ENCODE assay signal across 8 cellular contexts in the genomic region with DNA sequence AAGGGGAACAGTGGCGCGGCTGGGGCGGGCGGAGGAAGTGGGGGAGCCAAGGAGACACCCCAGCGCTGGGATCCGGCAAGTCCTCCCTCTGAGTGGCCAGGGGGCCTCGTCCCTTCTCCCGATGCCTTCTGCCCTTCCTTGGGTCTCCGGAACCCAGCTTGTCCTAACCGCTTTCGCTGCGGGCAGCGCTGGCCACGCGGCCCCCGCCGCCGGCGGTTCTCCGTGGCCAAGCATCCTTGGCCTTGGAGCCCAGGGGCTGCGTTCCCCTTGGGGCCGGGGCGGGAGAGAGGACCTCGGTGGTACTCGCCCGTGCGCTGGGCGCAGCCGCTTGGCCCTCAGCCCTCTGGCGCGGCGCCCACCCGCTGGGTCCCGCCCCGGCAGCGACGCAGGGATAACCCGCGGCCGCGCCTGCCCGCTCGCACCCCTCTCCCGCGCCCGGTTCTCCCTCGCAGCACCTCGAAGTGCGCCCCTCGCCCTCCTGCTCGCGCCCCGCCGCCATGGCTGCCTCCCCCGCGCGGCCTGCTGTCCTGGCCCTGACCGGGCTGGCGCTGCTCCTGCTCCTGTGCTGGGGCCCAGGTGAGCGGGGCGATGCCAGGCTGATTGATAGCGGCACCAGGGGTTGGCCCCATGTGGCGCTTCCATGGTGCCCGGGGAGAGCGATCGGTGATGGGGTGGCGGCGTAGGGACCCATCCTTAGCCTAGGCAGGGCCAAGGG.
DNase-seq lines count a peak whose midpoint lies in the region; ATAC-seq, FAIRE-seq and TF ChIP-seq lines count a peak whose summit lies in the region.

No MANE protein-coding gene starts in this region.

- peak overlapping the region; percentile 79 for H3K4me3 Mint-ChIP-seq in T-helper 17 cell

- no peaks in the 10 kb centered on the region for H3K36me3 ChIP-seq in keratinocyte (ENCODE audit: control insufficient read depth in 2 of 2, extremely low read depth in 1 of 2, insufficient read depth in 2 of 2, low read length in 2 of 2)

- H3K27ac Mint-ChIP-seq in T-helper 17 cell: peak overlapping the region; percentile 53

- H3K79me2 ChIP-seq in keratinocyte (ENCODE audit: control insufficient read depth, insufficient read depth, low read length): no peaks in the 10 kb centered on the region

- H3K4me3 ChIP-seq in keratinocyte (ENCODE audit: control insufficient read depth in 2 of 3, extremely low read depth in 1 of 3, insufficient read depth in 2 of 3, low read depth in 1 of 3, low read length in 3 of 3) (no peak overlapping the region), skin epidermis (peak overlapping the region; percentile 13 to 31 (median 24))

- H4K20me1 ChIP-seq in keratinocyte (ENCODE audit: control insufficient read depth, extremely low read depth, insufficient read depth, low read length): no peaks in the 10 kb centered on the region

- peak; percentile 66 for ATAC-seq in T-helper 17 cell
- ATAC-seq in GM19328 (IDR thresholded peaks at IDR 0.05; ENCODE audit: unreplicated experiment): no peak

- H3K4me2 ChIP-seq in keratinocyte (ENCODE audit: control insufficient read depth, extremely low read depth, insufficient read depth, low read depth, low read length): peak overlapping the region; percentile 8

- H3K27ac ChIP-seq in keratinocyte (ENCODE audit: control insufficient read depth, insufficient read depth, low read length) (no peak overlapping the region), skin epidermis (peak overlapping the region in 2 of 21 experiments; percentile 22 to 34)

- dilution Hi-C loops in keratinocyte (cut with MboI; ENCODE audit: extremely low pct_ligation_motif_present, low sequenced_read_pairs): no loop called here

- H3K36me3 Mint-ChIP-seq in T-helper 17 cell (ENCODE audit: low read depth): no peaks in the 10 kb centered on the region

- H3K9me1 ChIP-seq in keratinocyte (ENCODE audit: control insufficient read depth, extremely low read depth, insufficient read depth, low read length): no peaks in the 10 kb centered on the region

- H3K4me1 ChIP-seq in keratinocyte (ENCODE audit: control insufficient read depth, extremely low read depth, insufficient read depth, low read length): no peaks in the 10 kb centered on the region

- H3K27me3 Mint-ChIP-seq in T-helper 17 cell: peaks cover 15% of the 10 kb centered on the region

- no peak for TF ChIP-seq CTCF in keratinocyte (optimal IDR thresholded peaks at IDR 0.05 in 1 of 3, IDR thresholded peaks at IDR 0.05 in 1 of 3, conservative IDR thresholded peaks at IDR 0.05 in 1 of 3; ENCODE audit: extremely low read depth in 1 of 3, insufficient read depth in 2 of 3, low read length in 3 of 3)

- peaks cover 26% of the 10 kb centered on the region for H3K27me3 ChIP-seq in keratinocyte (ENCODE audit: control insufficient read depth, extremely low read depth, insufficient read depth, low read length)

- no peak overlapping the region for H3K9ac ChIP-seq in keratinocyte (ENCODE audit: control insufficient read depth, extremely low read depth, insufficient read depth, low read length)

- H3K9me3 ChIP-seq in T-helper 17 cell (ENCODE audit: control insufficient read depth, low read length, poor library complexity, severe bottlenecking) (no peaks in the 10 kb centered on the region), keratinocyte (ENCODE audit: control insufficient read depth, low read depth, low read length) (no peaks in the 10 kb centered on the region)

- DNase-seq in T-helper 17 cell (peak in 1 of 3 donors; percentile 22), astrocyte of the hippocampus (ENCODE audit: low read depth, low spot score) (peak; percentile 43), keratinocyte (ENCODE audit: low read depth, low spot score) (no peak), amniotic stem cell (lab: John Stamatoyannopoulos, UW) (no peak), MV-4-11 (lab: John Stamatoyannopoulos, UW) (no peak), COLO829 (ENCODE audit: low spot score) (no peak)

- H2AFZ ChIP-seq in keratinocyte (ENCODE audit: control insufficient read depth, low read length): no peak overlapping the region

- peaks cover 21% of the 10 kb centered on the region for H3K4me1 Mint-ChIP-seq in T-helper 17 cell

- no peak for FAIRE-seq in keratinocyte (lab: Jason Lieb, UNC)

Comparison
In these comparisons a context has a peak if more than half of its experiments do, and no peak if none do; other contexts are left out.
1. H3K4me3 ChIP-seq: peak in skin epidermis (7 of 7); none in keratinocyte (0 of 3).